Comparison of ENCODE assay signal across 8 cellular contexts in genomic region chrX:134377537-134377936, GRCh38. TPM values are rescaled to one million over a fixed set of nuclear protein-coding genes. Genes with fewer than 3 reads are reported as not detected.
DNase-seq lines count a peak whose midpoint lies in the region; ATAC-seq and TF ChIP-seq lines count a peak whose summit lies in the region.

No MANE protein-coding gene starts in this region.

- DNase-seq in A172 (ENCODE audit: low spot score), result peak; percentile 11
- peak; percentile 41 for DNase-seq in GM12864 (ENCODE audit: low read depth)
- peak; percentile 10 for DNase-seq in SIG-M5 (lab: John Stamatoyannopoulos, UW)
- peak; percentile 56 for DNase-seq in epithelial cell of esophagus (ENCODE audit: low read depth)
- no peak for DNase-seq in type B pancreatic cell (ENCODE audit: extremely low spot score, unreplicated experiment)
- DNase-seq in gastrocnemius medialis, result no peak
- no peak for DNase-seq in HEK293T (ENCODE audit: extremely low spot score)

- ATAC-seq in HG03469 (IDR thresholded peaks at IDR 0.05; ENCODE audit: unreplicated experiment) (peak; percentile 39), gastrocnemius medialis (no peak)

- H3K27ac ChIP-seq in gastrocnemius medialis, result no peak overlapping the region

- POLR2A ChIA-PET in HEK293T (lab: Yijun Ruan, JAX), result no interaction called here

- peaks cover 4% of the 10 kb centered on the region for H3K9me3 Mint-ChIP-seq in type B pancreatic cell

- CTCF ChIA-PET in HEK293T (lab: Yijun Ruan, JAX), result interaction anchor here (0.6 to 1.5 kb wide), 3 partner anchors 12 to 585 kb away, joined by 3 to 5 read pairs (median 3); no protein-coding TSS in a partner anchor

- no peak for TF ChIP-seq POLR2A in gastrocnemius medialis (IDR thresholded peaks at IDR 0.05)

- H3K36me3 Mint-ChIP-seq in type B pancreatic cell, result peaks cover 16% of the 10 kb centered on the region

- H3K4me1 ChIP-seq in gastrocnemius medialis, result peaks cover 0 to 7% of the 10 kb centered on the region in 2 donors

- no peaks in the 10 kb centered on the region for H3K27me3 Mint-ChIP-seq in type B pancreatic cell

- no peak overlapping the region for H3K4me3 Mint-ChIP-seq in type B pancreatic cell

- H3K9me3 ChIP-seq in gastrocnemius medialis, result no peaks in the 10 kb centered on the region

- H3K36me3 ChIP-seq in gastrocnemius medialis, result no peaks in the 10 kb centered on the region

- in situ Hi-C loops in gastrocnemius medialis (cut with MboI; ENCODE audit: low sequenced_read_pairs in 4 of 4), result loop anchor here in 2 of 4 donors (25.0 kb wide), 1 partner anchor 590 kb away; no protein-coding TSS in a partner anchor

- no peak overlapping the region for H3K27ac Mint-ChIP-seq in type B pancreatic cell

- intact Hi-C loops in gastrocnemius medialis (cut with DNase I; ENCODE audit: low total_unique reads), result no loop called here

- no peaks in the 10 kb centered on the region for H3K4me1 Mint-ChIP-seq in type B pancreatic cell (ENCODE audit: unreplicated experiment)

- no peaks in the 10 kb centered on the region for H3K27me3 ChIP-seq in gastrocnemius medialis

- no peak overlapping the region for H3K4me3 ChIP-seq in GM12864 (ENCODE audit: low read depth, low read length)
- H3K4me3 ChIP-seq in epithelial cell of esophagus (ENCODE audit: low read length), result no peak overlapping the region
- H3K4me3 ChIP-seq in gastrocnemius medialis, result no peak overlapping the region

- TF ChIP-seq CTCF in GM12864 (IDR thresholded peaks at IDR 0.05; ENCODE audit: low read depth, low read length, missing control alignments) (no peak), epithelial cell of esophagus (IDR thresholded peaks at IDR 0.05; ENCODE audit: insufficient read depth, low read depth, low read length, missing control alignments) (peak; percentile 41), type B pancreatic cell (conservative IDR thresholded peaks at IDR 0.05) (peak; percentile 51), gastrocnemius medialis (IDR thresholded peaks at IDR 0.05 in 4 of 5, conservative IDR thresholded peaks at IDR 0.05 in 1 of 5) (no peak)

TF ChIP-seq in HEK293T, 16 proteins besides CTCF, POLR2A, EP300 and RAD21:
- TF ChIP-seq L3MBTL2 (conservative IDR thresholded peaks at IDR 0.05) (no peak), ZNF384 (IDR thresholded peaks at IDR 0.05) (no peak), CTBP1 (IDR thresholded peaks at IDR 0.05; ENCODE audit: borderline replicate concordance) (no peak), PKNOX1 (IDR thresholded peaks at IDR 0.05) (no peak), SUZ12 (IDR thresholded peaks at IDR 0.05) (no peak), FOXA1 (IDR thresholded peaks at IDR 0.05) (no peak), LEF1 (IDR thresholded peaks at IDR 0.05; ENCODE audit: borderline replicate concordance) (no peak), SP1 (IDR thresholded peaks at IDR 0.05) (no peak), ARNT (IDR thresholded peaks at IDR 0.05) (no peak), TARDBP (IDR thresholded peaks at IDR 0.05) (no peak), ELF4 (IDR thresholded peaks at IDR 0.05) (no peak), FOXK2 (IDR thresholded peaks at IDR 0.05) (no peak), HDGF (IDR thresholded peaks at IDR 0.05; ENCODE audit: borderline replicate concordance) (no peak), BHLHE40 (IDR thresholded peaks at IDR 0.05; ENCODE audit: borderline replicate concordance) (no peak), FOXM1 (IDR thresholded peaks at IDR 0.05; ENCODE audit: borderline replicate concordance) (no peak), NFRKB (IDR thresholded peaks at IDR 0.05) (no peak)

RNA-seq across cellular contexts. Expression of gene PHF6, which starts 4.4 kb away (rescaled TPM):
- total RNA-seq in A172 (2014; rRNA removed; shearing (Covaris generic)), result 13.5 and 16.2 TPM in 2 replicates
- total RNA-seq in type B pancreatic cell (ENCODE audit: low replicate concordance) (30.7 and 72.7 TPM in 2 replicates), gastrocnemius medialis (1 to 10 TPM; 3.8 to 7.2 (median 5.7) TPM)

Comparison
In these comparisons a context has a peak if more than half of its experiments do, and no peak if none do; other contexts are left out.
1. DNase-seq: peak in A172 (single experiment), GM12864 (single experiment), SIG-M5 (single experiment) and epithelial cell of esophagus (single experiment); none in type B pancreatic cell (single experiment), gastrocnemius medialis (0 of 2) and HEK293T (single experiment).
2. CTCF ChIP-seq: peak in epithelial cell of esophagus (single experiment) and type B pancreatic cell (single experiment); none in GM12864 (single experiment) and gastrocnemius medialis (0 of 5).